ENCODE assay signal across 21 cellular contexts in genomic region chr2:54411801-54412354, GRCh38.
"Had no signal": no experiment of that assay in that cellular context is flagged by ENCODE, and none has a peak within 500 bp of the region (broad histone marks: within the 10 kb centered on the region; RNA-seq: fewer than 3 reads in every experiment).

No MANE protein-coding gene starts in this region.

- H3K4me1 Mint-ChIP-seq: activated CD4-positive, alpha-beta T cell treated with anti-CD3 and anti-CD28 coated beads, Interleukin-2, amount 10 ng/mL, durations not matched to agents 24 days and 14 days had no signal

- H3K9me3 Mint-ChIP-seq: activated CD4-positive, alpha-beta T cell treated with anti-CD3 and anti-CD28 coated beads, Interleukin-2, amount 10 ng/mL, durations not matched to agents 24 days and 14 days; activated naive CD4-positive, alpha-beta T cell treated with anti-CD3 and anti-CD28 coated beads for 36 hours; activated T-cell treated with anti-CD3 and anti-CD28 coated beads, Interleukin-2, amount 50 U/mL, for 24 hours; mesothelial cell of epicardium; natural killer cell treated with Interleukin-12 subunit alpha and Interleukin-12 subunit beta and Interleukin-15 and Interleukin-18, amount 100 ng/mL, for 72 hours had no signal

- H3K36me3 ChIP-seq: cardiac muscle cell, esophagus muscularis mucosa, lower lobe of right lung, thyroid gland had no signal

- ATAC-seq: activated CD8-positive, alpha-beta T cell treated with anti-CD3 and anti-CD28 coated beads, Interleukin-2, amount 10 ng/mL, durations not matched to agents 7 days and 5 days; lower lobe of right lung; natural killer cell treated with Interleukin-12 subunit alpha and Interleukin-12 subunit beta and Interleukin-15 and Interleukin-18, amount 100 ng/mL, for 72 hours had no signal

- H3K27ac Mint-ChIP-seq: activated CD4-positive, alpha-beta T cell treated with anti-CD3 and anti-CD28 coated beads, Interleukin-2, amount 10 ng/mL, durations not matched to agents 24 days and 14 days; activated CD8-positive, alpha-beta T cell treated with anti-CD3 and anti-CD28 coated beads, Interleukin-2, amount 10 ng/mL, durations not matched to agents 7 days and 5 days; activated naive CD4-positive, alpha-beta T cell treated with anti-CD3 and anti-CD28 coated beads for 36 hours; activated T-cell treated with anti-CD3 and anti-CD28 coated beads, Interleukin-2, amount 50 U/mL, for 24 hours; mesothelial cell of epicardium; natural killer cell treated with Interleukin-12 subunit alpha and Interleukin-12 subunit beta and Interleukin-15 and Interleukin-18, amount 100 ng/mL, for 72 hours had no signal

- H3K9me3 ChIP-seq: esophagus muscularis mucosa, lower lobe of right lung, thyroid gland had no signal

- H3K27ac ChIP-seq: cardiac muscle cell, esophagus muscularis mucosa, hepatocyte, lower lobe of right lung, thyroid gland had no signal

- DNase-seq: activated CD4-positive, alpha-beta T cell treated with anti-CD3 and anti-CD28 coated beads, Interleukin-2, amount 10 ng/mL, durations not matched to agents 24 days and 14 days; activated CD4-positive, CD25-positive, alpha-beta regulatory T cell; activated CD8-positive, alpha-beta T cell treated with anti-CD3 and anti-CD28 coated beads, Interleukin-2, amount 10 ng/mL, durations not matched to agents 7 days and 5 days; activated naive CD4-positive, alpha-beta T cell treated with anti-CD3 and anti-CD28 coated beads for 36 hours; activated T-cell treated with anti-CD3 and anti-CD28 coated beads, Interleukin-2, amount 50 U/mL, for 24 hours; anterior cingulate cortex; dermis blood vessel endothelial cell; effector memory CD4-positive, alpha-beta T cell; lower lobe of right lung; nucleus accumbens; stimulated activated CD4-positive, alpha-beta T cell treated with anti-CD3 and anti-CD28 coated beads, Interleukin-12 subunit alpha, Interleukin-12 subunit beta, amount 100 ng/mL, for 4 hours; stimulated activated CD4-positive, alpha-beta T cell treated with anti-CD3 and anti-CD28 coated beads, Interleukin-1b, Interleukin-23, amount 100 ng/mL, for 48 hours; stimulated activated CD8-positive, alpha-beta memory T cell treated with anti-CD3 and anti-CD28 coated beads, Interleukin-4, amount 100 ng/mL, for 48 hours; stimulated activated naive CD4-positive, alpha-beta T cell; T1000; thyroid gland had no signal

- H2AFZ ChIP-seq: hepatocyte had no signal

- H3K4me2 ChIP-seq: hepatocyte had no signal

- H3K36me3 Mint-ChIP-seq: mesothelial cell of epicardium; natural killer cell treated with Interleukin-12 subunit alpha and Interleukin-12 subunit beta and Interleukin-15 and Interleukin-18, amount 100 ng/mL, for 72 hours had no signal

- H3K4me3 ChIP-seq: cardiac muscle cell, esophagus muscularis mucosa, hepatocyte, lower lobe of right lung, thyroid gland had no signal

- H3K4me3 Mint-ChIP-seq: activated CD4-positive, alpha-beta T cell treated with anti-CD3 and anti-CD28 coated beads, Interleukin-2, amount 10 ng/mL, durations not matched to agents 24 days and 14 days; activated CD8-positive, alpha-beta T cell treated with anti-CD3 and anti-CD28 coated beads, Interleukin-2, amount 10 ng/mL, durations not matched to agents 7 days and 5 days; activated naive CD4-positive, alpha-beta T cell treated with anti-CD3 and anti-CD28 coated beads for 36 hours; activated T-cell treated with anti-CD3 and anti-CD28 coated beads, Interleukin-2, amount 50 U/mL, for 24 hours; mesothelial cell of epicardium; natural killer cell treated with Interleukin-12 subunit alpha and Interleukin-12 subunit beta and Interleukin-15 and Interleukin-18, amount 100 ng/mL, for 72 hours had no signal

- H3K27me3 ChIP-seq: cardiac muscle cell, esophagus muscularis mucosa, hepatocyte, thyroid gland had no signal
